ENCODE assay signal across 20 cellular contexts in genomic region chr16:79535130-79535529, GRCh38.
"Had no signal": no experiment of that assay in that cellular context is flagged by ENCODE, and none has a peak within 500 bp of the region (broad histone marks: within the 10 kb centered on the region; RNA-seq: fewer than 3 reads in every experiment).

No MANE protein-coding gene starts in this region.

- H3K4me1 Mint-ChIP-seq: natural killer cell had no signal

- H3K27me3 ChIP-seq: neutrophil, transverse colon had no signal

- H3K9me3 Mint-ChIP-seq: natural killer cell had no signal

- H3K4me1 ChIP-seq: transverse colon had no signal

- H3K4me3 ChIP-seq: smooth muscle cell, transverse colon had no signal

- H3K36me3 ChIP-seq: neutrophil, transverse colon had no signal

- H3K36me3 Mint-ChIP-seq: natural killer cell had no signal

- H3K4me3 Mint-ChIP-seq: natural killer cell had no signal

- H3K27ac ChIP-seq: epithelial cell of prostate, neutrophil, parathyroid adenoma, transverse colon, VCaP had no signal

- DNase-seq: activated CD4-positive, alpha-beta T cell treated with anti-CD3 and anti-CD28 coated beads for 1 hour; activated CD4-positive, alpha-beta T cell treated with anti-CD3 and anti-CD28 coated beads, Interleukin-2, amount 50 U/mL, for 48 hours; activated naive CD4-positive, alpha-beta T cell treated with anti-CD3 and anti-CD28 coated beads, Interleukin-2, amount 50 U/mL, for 16 hours; activated T-cell treated with anti-CD3 and anti-CD28 coated beads, Interleukin-2, amount 50 U/mL, for 1 hour; dermis blood vessel endothelial cell; foreskin melanocyte; left cardiac atrium; mesenchymal stem cell; natural killer cell; stimulated activated CD4-positive, alpha-beta T cell treated with anti-CD3 and anti-CD28 coated beads, Interleukin-4, amount 100 ng/mL, for 4 hours; stimulated activated CD8-positive, alpha-beta memory T cell treated with anti-CD3 and anti-CD28 coated beads, Interleukin-4, amount 100 ng/mL, for 48 hours; stimulated activated naive CD8-positive, alpha-beta T cell treated with anti-CD3 and anti-CD28 coated beads, Interleukin-15, Interleukin-2, amounts not matched to agents 100 U/mL and 50 U/mL, for 24 hours; T-helper 1 cell; T1000; transverse colon had no signal

- H3K9me3 ChIP-seq: neutrophil, transverse colon had no signal

- ATAC-seq: natural killer cell; stimulated activated naive CD8-positive, alpha-beta T cell treated with anti-CD3 and anti-CD28 coated beads, Interleukin-15, Interleukin-2, amounts not matched to agents 100 U/mL and 50 U/mL, for 24 hours had no signal

- H3K27ac Mint-ChIP-seq: natural killer cell had no signal
